20 cellular contexts compared by ENCODE assay signal in genomic region chr18:67239826-67240225, GRCh38.
DNase-seq lines count a peak whose midpoint lies in the region; ATAC-seq and TF ChIP-seq lines count a peak whose summit lies in the region.
"Had no signal": no experiment of that assay in that cellular context is flagged by ENCODE, and none has a peak within 500 bp of the region (broad histone marks: within the 10 kb centered on the region; RNA-seq: fewer than 3 reads in every experiment).

No MANE protein-coding gene starts in this region.

- H3K4me3 Mint-ChIP-seq in activated CD4-positive, alpha-beta T cell treated with anti-CD3 and anti-CD28 coated beads, Interleukin-2, amount 10 ng/mL, durations not matched to agents 7 days and 5 days = no peak overlapping the region
- no peak overlapping the region for H3K4me3 Mint-ChIP-seq in activated naive CD8-positive, alpha-beta T cell treated with anti-CD3 and anti-CD28 coated beads, Interleukin-2, amount 50 U/mL, for 24 hours
- H3K4me3 Mint-ChIP-seq in MCF 10A (ENCODE audit: unreplicated experiment) = no peak overlapping the region
- H3K4me3 Mint-ChIP-seq: CD4-positive, alpha-beta memory T cell; H9; IgD-negative memory B cell had no signal

- CTCF ChIA-PET in activated CD4-positive, alpha-beta T cell treated with anti-CD3 and anti-CD28 coated beads, Interleukin-2, amount 10 ng/mL, durations not matched to agents 7 days and 5 days (lab: Charles Lee) = no interaction called here
- CTCF ChIA-PET in MCF 10A (lab: Yijun Ruan, JAX) = interaction anchor here (0.7 kb wide), 2 partner anchors 225 to 275 kb away, joined by 3 to 4 read pairs; no protein-coding TSS in a partner anchor

- no peaks in the 10 kb centered on the region for H3K36me3 Mint-ChIP-seq in activated CD4-positive, alpha-beta T cell treated with anti-CD3 and anti-CD28 coated beads, Interleukin-2, amount 10 ng/mL, durations not matched to agents 7 days and 5 days (ENCODE audit: low read depth)
- H3K36me3 Mint-ChIP-seq in activated naive CD8-positive, alpha-beta T cell treated with anti-CD3 and anti-CD28 coated beads, Interleukin-2, amount 50 U/mL, for 24 hours (ENCODE audit: low read depth) = no peaks in the 10 kb centered on the region
- H3K36me3 Mint-ChIP-seq in MCF 10A (ENCODE audit: insufficient read depth, unreplicated experiment) = no peaks in the 10 kb centered on the region
- H3K36me3 Mint-ChIP-seq: CD4-positive, alpha-beta memory T cell had no signal

- no peak overlapping the region for H3K27ac Mint-ChIP-seq in activated CD4-positive, alpha-beta T cell treated with anti-CD3 and anti-CD28 coated beads, Interleukin-2, amount 10 ng/mL, durations not matched to agents 7 days and 5 days
- no peak overlapping the region for H3K27ac Mint-ChIP-seq in activated naive CD8-positive, alpha-beta T cell treated with anti-CD3 and anti-CD28 coated beads, Interleukin-2, amount 50 U/mL, for 24 hours
- no peak overlapping the region for H3K27ac Mint-ChIP-seq in MCF 10A (ENCODE audit: low read depth, unreplicated experiment)
- H3K27ac Mint-ChIP-seq: CD4-positive, alpha-beta memory T cell; H9; IgD-negative memory B cell had no signal

- DNase-seq in activated CD4-positive, alpha-beta T cell treated with anti-CD3 and anti-CD28 coated beads for 48 hours = peak; percentile 20
- no peak for DNase-seq in activated CD4-positive, alpha-beta T cell treated with anti-CD3 and anti-CD28 coated beads, Interleukin-2, amount 10 ng/mL, durations not matched to agents 7 days and 5 days
- DNase-seq in stimulated activated CD4-positive, alpha-beta T cell treated with anti-CD3 and anti-CD28 coated beads, Interleukin-15, amount 100 ng/mL, for 24 hours = peak; percentile 9
- DNase-seq in stimulated activated CD4-positive, alpha-beta T cell treated with anti-CD3 and anti-CD28 coated beads, Interleukin-2, amount 100 ng/mL, for 48 hours = no peak
- DNase-seq in activated naive CD8-positive, alpha-beta T cell treated with anti-CD3 and anti-CD28 coated beads, Interleukin-2, amount 50 U/mL, for 24 hours = peak; percentile 6
- peak; percentile 8 for DNase-seq in stimulated activated naive CD8-positive, alpha-beta T cell treated with anti-CD3 and anti-CD28 coated beads, Interleukin-15, Interleukin-2, amounts not matched to agents 100 U/mL and 50 U/mL, for 24 hours
- no peak for DNase-seq in MCF 10A (ENCODE audit: unreplicated experiment)
- DNase-seq: Calu3; CD4-positive, alpha-beta memory T cell; DMS79; H9; Kasumi-1; NCI-H1105; NCI-H1694 treated with DMSO at 0.1 percent for 48 hours; NCI-H2107; NCI-H226; NCI-H524 treated with DMSO at 0.1 percent for 48 hours had no signal

- intact Hi-C loops in MCF 10A (cut with micrococcal nuclease) = no loop called here

- POLR2A ChIA-PET in activated CD4-positive, alpha-beta T cell treated with anti-CD3 and anti-CD28 coated beads, Interleukin-2, amount 10 ng/mL, durations not matched to agents 7 days and 5 days (lab: Charles Lee) = interaction anchor here (0.7 kb wide), 1 partner anchor 1318 kb away, joined by 4 read pairs; no protein-coding TSS in a partner anchor
- POLR2A ChIA-PET in MCF 10A (lab: Yijun Ruan, JAX) = no interaction called here

- no peaks in the 10 kb centered on the region for H3K9me3 Mint-ChIP-seq in activated CD4-positive, alpha-beta T cell treated with anti-CD3 and anti-CD28 coated beads, Interleukin-2, amount 10 ng/mL, durations not matched to agents 7 days and 5 days
- H3K9me3 Mint-ChIP-seq in activated naive CD8-positive, alpha-beta T cell treated with anti-CD3 and anti-CD28 coated beads, Interleukin-2, amount 50 U/mL, for 24 hours = no peaks in the 10 kb centered on the region
- H3K9me3 Mint-ChIP-seq in MCF 10A (ENCODE audit: unreplicated experiment) = no peaks in the 10 kb centered on the region
- H3K9me3 Mint-ChIP-seq: H9, IgD-negative memory B cell had no signal

- H3K27me3 Mint-ChIP-seq in activated CD4-positive, alpha-beta T cell treated with anti-CD3 and anti-CD28 coated beads, Interleukin-2, amount 10 ng/mL, durations not matched to agents 7 days and 5 days = no peaks in the 10 kb centered on the region
- H3K27me3 Mint-ChIP-seq in activated naive CD8-positive, alpha-beta T cell treated with anti-CD3 and anti-CD28 coated beads, Interleukin-2, amount 50 U/mL, for 24 hours = no peaks in the 10 kb centered on the region
- H3K27me3 Mint-ChIP-seq in MCF 10A (ENCODE audit: insufficient read depth, unreplicated experiment) = no peaks in the 10 kb centered on the region
- H3K27me3 Mint-ChIP-seq: CD4-positive, alpha-beta memory T cell; IgD-negative memory B cell had no signal

- BruUV-seq in MCF 10A (replicated peaks; lab: Mats Ljungman, UMichigan) = no TSS peak

- ATAC-seq in activated naive CD8-positive, alpha-beta T cell treated with anti-CD3 and anti-CD28 coated beads, Interleukin-2, amount 50 U/mL, for 24 hours = no peak
- peak; percentile 42 for ATAC-seq in stimulated activated naive CD8-positive, alpha-beta T cell treated with anti-CD3 and anti-CD28 coated beads, Interleukin-15, Interleukin-2, amounts not matched to agents 100 U/mL and 50 U/mL, for 24 hours
- ATAC-seq in HG03520 (IDR thresholded peaks at IDR 0.05; ENCODE audit: unreplicated experiment) = no peak
- ATAC-seq: Panc1 had no signal

- H3K4me1 Mint-ChIP-seq in activated CD4-positive, alpha-beta T cell treated with anti-CD3 and anti-CD28 coated beads, Interleukin-2, amount 10 ng/mL, durations not matched to agents 7 days and 5 days = peaks cover 16% of the 10 kb centered on the region
- peaks cover 38% of the 10 kb centered on the region for H3K4me1 Mint-ChIP-seq in activated naive CD8-positive, alpha-beta T cell treated with anti-CD3 and anti-CD28 coated beads, Interleukin-2, amount 50 U/mL, for 24 hours
- peaks cover 12% of the 10 kb centered on the region for H3K4me1 Mint-ChIP-seq in MCF 10A (ENCODE audit: insufficient read depth, unreplicated experiment)
- H3K4me1 Mint-ChIP-seq: H9 had no signal

- no peak for TF ChIP-seq CTCF in MCF 10A (IDR thresholded peaks at IDR 0.05; ENCODE audit: unreplicated experiment)

Comparison
In these comparisons a context has a peak if more than half of its experiments do, and no peak if none do; other contexts are left out.
1. DNase-seq: peak in activated CD4-positive, alpha-beta T cell treated with anti-CD3 and anti-CD28 coated beads for 48 hours (single experiment), stimulated activated CD4-positive, alpha-beta T cell treated with anti-CD3 and anti-CD28 coated beads, Interleukin-15, amount 100 ng/mL, for 24 hours (single experiment), activated naive CD8-positive, alpha-beta T cell treated with anti-CD3 and anti-CD28 coated beads, Interleukin-2, amount 50 U/mL, for 24 hours (single experiment) and stimulated activated naive CD8-positive, alpha-beta T cell treated with anti-CD3 and anti-CD28 coated beads, Interleukin-15, Interleukin-2, amounts not matched to agents 100 U/mL and 50 U/mL, for 24 hours (single experiment); none in activated CD4-positive, alpha-beta T cell treated with anti-CD3 and anti-CD28 coated beads, Interleukin-2, amount 10 ng/mL, durations not matched to agents 7 days and 5 days (single experiment), stimulated activated CD4-positive, alpha-beta T cell treated with anti-CD3 and anti-CD28 coated beads, Interleukin-2, amount 100 ng/mL, for 48 hours (0 of 2) and MCF 10A (single experiment).